ENCODE assay signal across 9 cellular contexts in the genomic region with DNA sequence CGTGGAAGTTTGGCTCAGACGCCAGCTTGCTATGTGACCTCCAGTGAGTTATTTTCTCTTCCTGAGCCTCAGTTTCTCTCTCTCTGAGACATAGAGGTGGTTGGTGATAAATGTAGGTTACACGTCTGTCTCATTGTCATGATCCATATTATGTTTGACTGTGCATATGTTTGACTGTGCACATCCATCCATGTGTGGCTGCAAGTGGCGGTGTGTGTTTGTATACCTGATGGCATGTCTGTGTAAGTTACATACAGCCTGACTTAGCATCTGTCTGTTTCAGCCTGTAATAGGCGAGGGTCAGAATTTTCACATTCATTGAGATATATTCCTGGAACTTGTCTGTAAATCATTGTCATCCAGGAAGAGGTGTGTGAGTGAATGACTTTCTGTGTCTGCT. TPM values are rescaled to one million over a fixed set of nuclear protein-coding genes. Genes with fewer than 3 reads are reported as not detected.
DNase-seq lines count a peak whose midpoint lies in the region; ATAC-seq, FAIRE-seq and TF ChIP-seq lines count a peak whose summit lies in the region.
"Had no signal": no experiment of that assay in that cellular context is flagged by ENCODE, and none has a peak within 500 bp of the region (broad histone marks: within the 10 kb centered on the region; RNA-seq: fewer than 3 reads in every experiment).

No MANE protein-coding gene starts in this region.

- H3K14ac ChIP-seq in H1 (ENCODE audit: insufficient read length): no peak overlapping the region

- H3K9ac ChIP-seq in H1 (replicated peaks in 1 of 4; ENCODE audit: extremely low read depth in 1 of 4, low read depth in 3 of 4, low read length in 3 of 4): no peak overlapping the region

- H4K20me1 ChIP-seq in H1 (replicated peaks in 1 of 2; ENCODE audit: control insufficient read depth in 1 of 2, insufficient read depth in 2 of 2, low read length in 2 of 2): no peaks in the 10 kb centered on the region

- H4K8ac ChIP-seq in H1 (ENCODE audit: extremely low read depth, insufficient read depth, low read length): no peak overlapping the region

- H3K4me3 Mint-ChIP-seq in nephron progenitor cell (no peak overlapping the region), type B pancreatic cell (peak overlapping the region; percentile 4)
- H3K4me3 Mint-ChIP-seq: activated CD4-positive, alpha-beta memory T cell treated with anti-CD3 and anti-CD28 coated beads for 36 hours had no signal

- H3K27me3 Mint-ChIP-seq in nephron progenitor cell (ENCODE audit: low read depth, poor library complexity): peaks cover 4% of the 10 kb centered on the region
- peaks cover 8% of the 10 kb centered on the region for H3K27me3 Mint-ChIP-seq in type B pancreatic cell

- peaks cover 3% of the 10 kb centered on the region for H3K79me1 ChIP-seq in H1 (ENCODE audit: low read depth, low read length)

- H2BK5ac ChIP-seq in H1 (ENCODE audit: low read depth, low read length): no peak overlapping the region; the same call in 1 of the 2 replicates

- H3K18ac ChIP-seq in H1 (ENCODE audit: extremely low read depth, low read length): no peak overlapping the region

- 0 out of 2 replicates have a peak overlapping the region, but pooled peaks have one; percentile 82 for H2BK20ac ChIP-seq in H1 (ENCODE audit: low read length)

- H3K36me3 Mint-ChIP-seq in nephron progenitor cell (ENCODE audit: low read depth) (peaks cover 16% of the 10 kb centered on the region), type B pancreatic cell (peaks cover 11% of the 10 kb centered on the region)
- H3K36me3 Mint-ChIP-seq: activated CD4-positive, alpha-beta memory T cell treated with anti-CD3 and anti-CD28 coated beads for 36 hours had no signal

- TF ChIP-seq EP300 in H1 (IDR thresholded peaks at IDR 0.05; ENCODE audit: borderline replicate concordance in 1 of 2, low read depth in 2 of 2, low read length in 2 of 2): no peak

- no peak overlapping the region for H4K5ac ChIP-seq in H1 (ENCODE audit: insufficient read length, low read depth, low read length)

- TF ChIP-seq RAD21 in H1 (IDR thresholded peaks at IDR 0.05 in 1 of 2, conservative IDR thresholded peaks at IDR 0.05 in 1 of 2; ENCODE audit: low read depth in 2 of 2, low read length in 2 of 2): no peak

- H3K23me2 ChIP-seq in H1 (ENCODE audit: low read depth, low read length): peaks cover 12% of the 10 kb centered on the region; the same call in 1 of the 2 replicates

- 83% methylated on average over 5 of the region's 5 CpGs; no CpG with 5 or more reads in 1 of the 2 experiments for WGBS in H1 (ENCODE audit: extremely low coverage in 1 of 2, insufficient coverage in 1 of 2, insufficient read length in 1 of 2, insufficient replicate concordance in 2 of 2, low coverage in 1 of 2, low lambda C conversion rate in 2 of 2, missing lambda C conversion rate in 1 of 2), 2 experiments

- H3K27me3 ChIP-seq in SJSA1 (replicated peaks) (no peaks in the 10 kb centered on the region), H1 (replicated peaks in 1 of 4; ENCODE audit: control insufficient read depth in 3 of 4, extremely low read depth in 1 of 4, insufficient read depth in 3 of 4, low read length in 3 of 4) (no peaks in the 10 kb centered on the region)

- CTCF ChIA-PET in H1 (lab: Charles Lee; ENCODE audit: partially characterized antibody): interaction anchor here (0.6 to 43.0 kb wide), 21 partner anchors 8 to 335 kb away, joined by 3 to 991 read pairs (median 5); a partner anchor contains a TSS

- H3K4me1 Mint-ChIP-seq in nephron progenitor cell (peaks cover 88% of the 10 kb centered on the region), type B pancreatic cell (ENCODE audit: unreplicated experiment) (peaks cover 57% of the 10 kb centered on the region)

- TF ChIP-seq CTCF in H1 (IDR thresholded peaks at IDR 0.05; ENCODE audit: control extremely low read depth in 1 of 3, insufficient read depth in 1 of 3, low read depth in 1 of 3, low read length in 3 of 3) (no peak), nephron progenitor cell (IDR thresholded peaks at IDR 0.05) (no peak), type B pancreatic cell (conservative IDR thresholded peaks at IDR 0.05) (no peak)

- H3K9me3 ChIP-seq in SJSA1 (replicated peaks) (no peaks in the 10 kb centered on the region), H1 (ENCODE audit: insufficient read depth in 2 of 2, low read depth in 1 of 2, low read length in 1 of 2) (no peaks in the 10 kb centered on the region)

- H3K23ac ChIP-seq in H1 (ENCODE audit: insufficient read length): no peak overlapping the region

- H3K9me3 Mint-ChIP-seq in nephron progenitor cell (no peaks in the 10 kb centered on the region), type B pancreatic cell (no peaks in the 10 kb centered on the region)
- H3K9me3 Mint-ChIP-seq: activated CD4-positive, alpha-beta memory T cell treated with anti-CD3 and anti-CD28 coated beads for 36 hours had no signal

- peak overlapping the region; percentile 85; the same call in 1 of the 2 replicates for H2BK15ac ChIP-seq in H1 (ENCODE audit: low read length)

- H2AFZ ChIP-seq in H1 (ENCODE audit: low read length): no peak overlapping the region

- H3K79me2 ChIP-seq in H1 (ENCODE audit: control insufficient read depth in 1 of 2, insufficient read depth in 2 of 2, low read length in 2 of 2): peaks cover 3 to 23% of the 10 kb centered on the region in 2 experiments

- no peak overlapping the region for H3K56ac ChIP-seq in H1 (replicated peaks; ENCODE audit: insufficient read length, low read depth, low read length)

- 0 out of 2 replicates have a peak overlapping the region, but pooled peaks have one; percentile 35 for H2BK12ac ChIP-seq in H1 (ENCODE audit: low read depth, low read length)

- H3K4me2 ChIP-seq in H1 (ENCODE audit: insufficient read depth in 1 of 2, low read depth in 2 of 2, low read length in 2 of 2): no peak overlapping the region

- H2AK5ac ChIP-seq in H1 (ENCODE audit: low read depth, low read length): 0 out of 2 replicates have a peak overlapping the region, but pooled peaks have one; percentile 87

- H4K91ac ChIP-seq in H1 (replicated peaks; ENCODE audit: insufficient read length, low read length): peak overlapping the region; percentile 71

- no peak for TF ChIP-seq POLR2A in H1 (IDR thresholded peaks at IDR 0.05; ENCODE audit: control extremely low read depth in 1 of 2, low read depth in 2 of 2, low read length in 2 of 2)

- peak overlapping the region; percentile 91; the same call in 1 of the 2 replicates for H3K27ac ChIP-seq in SJSA1
- H3K27ac ChIP-seq in H1 (ENCODE audit: low read depth, low read length): 0 out of 2 replicates have a peak overlapping the region, but pooled peaks have one; percentile 18

- POLR2A ChIA-PET in H1 (lab: Charles Lee; ENCODE audit: partially characterized antibody): interaction anchor here (0.6 to 3.3 kb wide), 10 partner anchors 8 to 57 kb away, joined by 3 to 16 read pairs (median 6); no protein-coding TSS in a partner anchor

- peak overlapping the region; percentile 26 for H2BK120ac ChIP-seq in H1 (replicated peaks; ENCODE audit: low read depth, low read length)

- ATAC-seq in HG03520 (IDR thresholded peaks at IDR 0.05; ENCODE audit: unreplicated experiment) (no peak), HG02623 (IDR thresholded peaks at IDR 0.05; ENCODE audit: unreplicated experiment) (no peak), HG03469 (IDR thresholded peaks at IDR 0.05; ENCODE audit: unreplicated experiment) (no peak)

- H3K36me3 ChIP-seq in SJSA1: peaks cover 74% of the 10 kb centered on the region
- 0 out of 8 replicates have a peak, but pooled peaks cover 0 to 3% (median 0%) of the 10 kb centered on the region in 4 experiments for H3K36me3 ChIP-seq in H1 (ENCODE audit: control insufficient read depth in 2 of 4, insufficient read depth in 4 of 4, low read length in 3 of 4)

- H3K4me1 ChIP-seq in SJSA1 (replicated peaks) (peaks cover 78% of the 10 kb centered on the region), H1 (replicated peaks in 1 of 4; ENCODE audit: control insufficient read depth in 3 of 4, insufficient read depth in 4 of 4, low read length in 3 of 4) (peaks cover 3 to 25% (median 15%) of the 10 kb centered on the region in 4 experiments)

- FAIRE-seq in H1 (lab: Jason Lieb, UNC): no peak

- H3K27ac Mint-ChIP-seq in nephron progenitor cell (peak overlapping the region; percentile 5), type B pancreatic cell (peak overlapping the region; percentile 2)
- H3K27ac Mint-ChIP-seq: activated CD4-positive, alpha-beta memory T cell treated with anti-CD3 and anti-CD28 coated beads for 36 hours had no signal

- peak overlapping the region; percentile 53 for H3K4ac ChIP-seq in H1 (replicated peaks; ENCODE audit: insufficient read length, low read depth, low read length)

- H3K4me3 ChIP-seq in SJSA1: no peak overlapping the region
- H3K4me3 ChIP-seq in H1 (ENCODE audit: extremely low read depth in 1 of 4, insufficient read depth in 2 of 4, low read depth in 3 of 4, low read length in 4 of 4): no peak overlapping the region

- DNase-seq in SJSA1 (ENCODE audit: low read depth in 1 of 2, low spot score in 2 of 2) (no peak), H1 (ENCODE audit: low read depth in 1 of 2, low spot score in 2 of 2) (no peak), nephron progenitor cell (no peak), type B pancreatic cell (ENCODE audit: extremely low spot score, unreplicated experiment) (no peak)
- DNase-seq: activated CD4-positive, alpha-beta memory T cell treated with anti-CD3 and anti-CD28 coated beads for 36 hours; stimulated activated CD4-positive, alpha-beta T cell treated with anti-CD3 and anti-CD28 coated beads, Interleukin-4, amount 100 ng/mL, for 24 hours had no signal

TF ChIP-seq in H1, 55 proteins besides CTCF, POLR2A, EP300 and RAD21:
- no peak for TF ChIP-seq RFX5 (IDR thresholded peaks at IDR 0.05; ENCODE audit: borderline replicate concordance, low read depth, low read length)
- no peak for TF ChIP-seq TCF12 (IDR thresholded peaks at IDR 0.05; ENCODE audit: low read depth, low read length)
- no peak for TF ChIP-seq FOSL1 (IDR thresholded peaks at IDR 0.05; ENCODE audit: insufficient read depth, low read depth, low read length)
TF ChIP-seq in H1: peak in this region for 0.

RNA-seq across cellular contexts. Expression of a gene that starts 3.3 kb away (rescaled TPM):
- 2,833 and 2,882 TPM in 2 replicates for total RNA-seq in SJSA1 (2014; rRNA removed; shearing (Covaris generic))
- total RNA-seq in H1 (2021; fragmentation: NEBNext Ultra II Directional; extraction: Animal tissue kit (Norgen Biotek cat#: 25700)): 438 and 452 TPM in 2 replicates
- polyA plus RNA-seq in H1 (2011; rRNA removed): 375 and 434 TPM in 2 replicates
- polyA plus RNA-seq in H1 (2011; cell fraction: cytosol; rRNA removed): 385 TPM
- polyA plus RNA-seq in H1 (2011; cell fraction: nucleus; rRNA removed): 501 TPM
- polyA plus RNA-seq in H1 (2012, experiment 1 of 2): 385 to 537 TPM (median 495 TPM) in 4 replicates
- 164 TPM for polyA plus RNA-seq in H1 (2012, experiment 2 of 2)
- 450 TPM for polyA plus RNA-seq in H1 (2013, experiment 1 of 2)
- polyA plus RNA-seq in H1 (2013, experiment 2 of 2): 478 TPM
- 271 and 297 TPM in 2 replicates for polyA minus RNA-seq in H1 (2011; rRNA and poly(A)+ RNA removed)
- polyA minus RNA-seq in H1 (2011; cell fraction: cytosol; rRNA and poly(A)+ RNA removed): 203 TPM
- 95.3 TPM for polyA minus RNA-seq in H1 (2011; cell fraction: nucleus; rRNA and poly(A)+ RNA removed)
- 454 and 973 TPM in 2 replicates for total RNA-seq in type B pancreatic cell (ENCODE audit: low replicate concordance)
- total RNA-seq: activated CD4-positive, alpha-beta memory T cell treated with anti-CD3 and anti-CD28 coated beads for 36 hours had no signal
